22 cellular contexts compared by ENCODE assay signal in the genomic region with DNA sequence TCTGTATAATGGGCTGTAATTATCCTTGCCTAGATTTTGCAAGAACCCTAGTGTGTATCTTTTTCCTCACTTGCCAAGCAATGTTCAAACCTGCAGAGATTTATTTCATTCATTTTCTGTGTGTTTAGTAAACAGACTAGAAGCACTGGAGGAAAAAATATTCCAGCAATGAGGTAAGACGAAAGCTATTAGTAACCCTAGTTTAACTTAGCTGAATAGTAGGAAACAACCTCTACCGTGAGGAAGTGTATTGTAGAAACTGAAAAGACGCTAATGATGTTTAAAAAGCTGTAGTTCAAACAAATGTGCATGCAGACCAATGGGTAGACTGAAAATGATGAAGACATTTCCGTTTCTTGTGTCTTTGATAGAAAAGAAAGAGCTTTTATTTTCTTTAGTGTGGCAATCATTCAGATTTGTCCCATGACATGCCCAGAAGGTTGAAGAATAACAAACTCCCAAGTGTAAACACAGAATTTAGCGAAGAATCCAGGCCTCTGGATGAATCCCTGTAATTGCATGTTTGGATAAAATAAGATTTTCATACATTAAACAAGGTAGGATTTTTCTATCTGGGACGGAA. TPM values are rescaled to one million over a fixed set of nuclear protein-coding genes. Genes with fewer than 3 reads are reported as not detected.
DNase-seq lines count a peak whose midpoint lies in the region; ATAC-seq lines count a peak whose summit lies in the region.
"Had no signal": no experiment of that assay in that cellular context is flagged by ENCODE, and none has a peak within 500 bp of the region (broad histone marks: within the 10 kb centered on the region; RNA-seq: fewer than 3 reads in every experiment).

No MANE protein-coding gene starts in this region.

- H3K9ac ChIP-seq in GM23248 (0 out of 2 replicates have a peak overlapping the region, but pooled peaks have one; percentile 60), SK-N-MC (ENCODE audit: insufficient read length) (no peak overlapping the region), subcutaneous abdominal adipose tissue (ENCODE audit: low read length in 5 of 5) (no peak overlapping the region)

- 80 to 84% methylated on average over 6 of the region's 6 CpGs for WGBS in GM23248 (ENCODE audit: low coverage in 1 of 2, low lambda C conversion rate in 2 of 2, missing lambda C conversion rate in 2 of 2), 2 experiments

- no peak overlapping the region for H2AFZ ChIP-seq in GM23248

- H3K27ac ChIP-seq in GM23248, result peak overlapping the region; percentile 97
- H3K27ac ChIP-seq in SK-N-MC, result peak overlapping the region; percentile 33
- H3K27ac ChIP-seq in layer of hippocampus (ENCODE audit: low read depth, low read length), result peak overlapping the region; percentile 36
- H3K27ac ChIP-seq in subcutaneous abdominal adipose tissue (ENCODE audit: low read depth, low read length), result peak overlapping the region; percentile 84
- H3K27ac ChIP-seq: colonic mucosa, foreskin keratinocyte had no signal

- DNase-seq in GM23248 (no peak), SK-N-MC (ENCODE audit: low read depth, low spot score) (no peak), DMS53 treated with DMSO at 0.1 percent for 48 hours (lab: John Stamatoyannopoulos, UW; ENCODE audit: unreplicated experiment) (no peak), HUDEP-2 (lab: John Stamatoyannopoulos, UW; ENCODE audit: unreplicated experiment in 76 of 76) (no peak), AG08395 (ENCODE audit: low spot score) (no peak)
- no peak for DNase-seq in stimulated activated effector memory CD8-positive, alpha-beta T cell treated with anti-CD3 and anti-CD28 coated beads, Interleukin-12 subunit alpha, Interleukin-12 subunit beta, amount 100 ng/mL, for 72 hours (ENCODE audit: low spot score in 2 of 2)
- DNase-seq: activated B cell treated with CpG ODN at 0.5 μM for 24 hours, BE2C, colonic mucosa, foreskin keratinocyte, GDM1, HCEC 1CT, midbrain, NCI-H1417, NCI-H526, trophoblast cell had no signal

- H3K4me1 Mint-ChIP-seq in stimulated activated effector memory CD8-positive, alpha-beta T cell treated with anti-CD3 and anti-CD28 coated beads, Interleukin-12 subunit alpha, Interleukin-12 subunit beta, amount 100 ng/mL, for 72 hours, result no peaks in the 10 kb centered on the region

- H3K4me3 Mint-ChIP-seq in stimulated activated effector memory CD8-positive, alpha-beta T cell treated with anti-CD3 and anti-CD28 coated beads, Interleukin-12 subunit alpha, Interleukin-12 subunit beta, amount 100 ng/mL, for 72 hours, result no peak overlapping the region
- H3K4me3 Mint-ChIP-seq: activated B cell treated with CpG ODN at 0.5 μM for 24 hours; activated T-helper 1 cell treated with anti-CD3 and anti-CD28 coated beads, Interleukin-12 subunit alpha, Interleukin-12 subunit beta, Interleukin-2, Interleukin-4 antibody, amounts not matched to agents 30 ng/mL and 10 ng/mL and 1 ng/mL, durations not matched to agents 14 hours and 24 hours and 36 hours; neural crest cell had no signal

- H3K4me3 ChIP-seq in GM23248 (no peak overlapping the region), SK-N-MC (no peak overlapping the region), subcutaneous abdominal adipose tissue (ENCODE audit: low read depth in 1 of 5, low read length in 5 of 5) (no peak overlapping the region)
- H3K4me3 ChIP-seq: colonic mucosa had no signal

- no peak for ATAC-seq in stimulated activated effector memory CD8-positive, alpha-beta T cell treated with anti-CD3 and anti-CD28 coated beads, Interleukin-12 subunit alpha, Interleukin-12 subunit beta, amount 100 ng/mL, for 72 hours
- ATAC-seq: activated naive CD4-positive, alpha-beta T cell treated with anti-CD3 and anti-CD28 coated beads, Interleukin-2, amount 50 U/mL, for 72 hours; foreskin keratinocyte; HepG2 had no signal

- H3K36me3 ChIP-seq in GM23248 (ENCODE audit: low read depth) (peaks cover 79% of the 10 kb centered on the region), SK-N-MC (ENCODE audit: insufficient read depth, low read length) (peaks cover 98% of the 10 kb centered on the region), subcutaneous abdominal adipose tissue (ENCODE audit: control insufficient read depth in 5 of 5, insufficient read depth in 5 of 5, low read length in 5 of 5) (peaks cover 19 to 63% (median 33%) of the 10 kb centered on the region in 5 donors)
- H3K36me3 ChIP-seq: BE2C, colonic mucosa had no signal

- in situ Hi-C loops in GM23248 (cut with MboI), result no loop called here

- H3K79me2 ChIP-seq in GM23248 (ENCODE audit: insufficient read depth), result peaks cover 90% of the 10 kb centered on the region

- H3K27me3 ChIP-seq in GM23248 (replicated peaks; ENCODE audit: insufficient read depth), result no peaks in the 10 kb centered on the region
- H3K27me3 ChIP-seq in layer of hippocampus (ENCODE audit: control insufficient read depth, insufficient read depth, low read length), result no peaks in the 10 kb centered on the region
- no peaks in the 10 kb centered on the region for H3K27me3 ChIP-seq in subcutaneous abdominal adipose tissue (ENCODE audit: control insufficient read depth in 5 of 5, insufficient read depth in 4 of 5, low read length in 5 of 5)
- H3K27me3 ChIP-seq: BE2C, colonic mucosa, foreskin keratinocyte had no signal

- no peaks in the 10 kb centered on the region for H3K9me2 ChIP-seq in GM23248 (ENCODE audit: insufficient read depth)

- H3K27ac Mint-ChIP-seq in stimulated activated effector memory CD8-positive, alpha-beta T cell treated with anti-CD3 and anti-CD28 coated beads, Interleukin-12 subunit alpha, Interleukin-12 subunit beta, amount 100 ng/mL, for 72 hours, result no peak overlapping the region
- H3K27ac Mint-ChIP-seq: activated B cell treated with CpG ODN at 0.5 μM for 24 hours; activated naive CD4-positive, alpha-beta T cell treated with anti-CD3 and anti-CD28 coated beads, Interleukin-2, amount 50 U/mL, for 72 hours; activated T-helper 1 cell treated with anti-CD3 and anti-CD28 coated beads, Interleukin-12 subunit alpha, Interleukin-12 subunit beta, Interleukin-2, Interleukin-4 antibody, amounts not matched to agents 30 ng/mL and 10 ng/mL and 1 ng/mL, durations not matched to agents 14 hours and 24 hours and 36 hours had no signal

- no peak overlapping the region for H3K4me2 ChIP-seq in GM23248 (ENCODE audit: unreplicated experiment)

- no peaks in the 10 kb centered on the region for H4K20me1 ChIP-seq in GM23248 (ENCODE audit: insufficient read depth)

- peaks cover 96% of the 10 kb centered on the region for H3F3A ChIP-seq in GM23248 (ENCODE audit: insufficient read depth)

- H3K9me3 Mint-ChIP-seq in stimulated activated effector memory CD8-positive, alpha-beta T cell treated with anti-CD3 and anti-CD28 coated beads, Interleukin-12 subunit alpha, Interleukin-12 subunit beta, amount 100 ng/mL, for 72 hours, result no peaks in the 10 kb centered on the region
- H3K9me3 Mint-ChIP-seq: activated B cell treated with CpG ODN at 0.5 μM for 24 hours; activated naive CD4-positive, alpha-beta T cell treated with anti-CD3 and anti-CD28 coated beads, Interleukin-2, amount 50 U/mL, for 72 hours; activated T-helper 1 cell treated with anti-CD3 and anti-CD28 coated beads, Interleukin-12 subunit alpha, Interleukin-12 subunit beta, Interleukin-2, Interleukin-4 antibody, amounts not matched to agents 30 ng/mL and 10 ng/mL and 1 ng/mL, durations not matched to agents 14 hours and 24 hours and 36 hours; neural crest cell had no signal

- no peaks in the 10 kb centered on the region for H3K36me3 Mint-ChIP-seq in stimulated activated effector memory CD8-positive, alpha-beta T cell treated with anti-CD3 and anti-CD28 coated beads, Interleukin-12 subunit alpha, Interleukin-12 subunit beta, amount 100 ng/mL, for 72 hours
- H3K36me3 Mint-ChIP-seq: activated naive CD4-positive, alpha-beta T cell treated with anti-CD3 and anti-CD28 coated beads, Interleukin-2, amount 50 U/mL, for 72 hours had no signal

- H3K4me1 ChIP-seq in GM23248 (ENCODE audit: insufficient read depth) (peaks cover 92% of the 10 kb centered on the region), subcutaneous abdominal adipose tissue (ENCODE audit: control insufficient read depth in 5 of 5, insufficient read depth in 5 of 5, low read length in 5 of 5) (peaks cover 1 to 85% (median 72%) of the 10 kb centered on the region in 5 donors)
- H3K4me1 ChIP-seq: BE2C, colonic mucosa had no signal

- H3K9me3 ChIP-seq in GM23248 (ENCODE audit: low read depth) (no peaks in the 10 kb centered on the region), SK-N-MC (ENCODE audit: low read depth, low read length) (no peaks in the 10 kb centered on the region), subcutaneous abdominal adipose tissue (ENCODE audit: control insufficient read depth in 5 of 5, low read length in 5 of 5) (no peaks in the 10 kb centered on the region)
- H3K9me3 ChIP-seq: BE2C, colonic mucosa had no signal

RNA-seq across cellular contexts. Expression of a gene that starts 20.7 kb away (rescaled TPM):
- 1,062 and 1,092 TPM in 2 replicates for total RNA-seq in GM23248 (2014; rRNA removed; shearing (Covaris generic))
- polyA plus RNA-seq in GM23248 (2016; fragmentation: Nextera tagmentation; extraction: Ambion mirVana), result 1,736 and 1,789 TPM in 2 replicates
- total RNA-seq: activated naive CD4-positive, alpha-beta T cell treated with anti-CD3 and anti-CD28 coated beads, Interleukin-2, amount 50 U/mL, for 72 hours; HepG2 had no signal

RNA-seq across cellular contexts. Expression of a gene that starts 46.0 kb away (rescaled TPM):
- 251 and 283 TPM in 2 replicates for total RNA-seq in GM23248 (2014; rRNA removed; shearing (Covaris generic))
- polyA plus RNA-seq in GM23248 (2016; fragmentation: Nextera tagmentation; extraction: Ambion mirVana), result 344 and 358 TPM in 2 replicates
- total RNA-seq: activated B cell treated with CpG ODN at 0.5 μM for 24 hours; activated T-helper 1 cell treated with anti-CD3 and anti-CD28 coated beads, Interleukin-12 subunit alpha, Interleukin-12 subunit beta, Interleukin-2, Interleukin-4 antibody, amounts not matched to agents 30 ng/mL and 10 ng/mL and 1 ng/mL, durations not matched to agents 14 hours and 24 hours and 36 hours had no signal

Comparison
In these comparisons a context has a peak if more than half of its experiments do, and no peak if none do; other contexts are left out.
1. H3K27ac ChIP-seq: peak in every context shown above with its lines; median percentile 97 in GM23248; 84 in subcutaneous abdominal adipose tissue; 36 in layer of hippocampus; 33 in SK-N-MC.